In genomic region chr9:135811796-135812195, GRCh38 we compare ENCODE assay signal across 14 cellular contexts.
DNase-seq lines count a peak whose midpoint lies in the region; ATAC-seq and TF ChIP-seq lines count a peak whose summit lies in the region.
"Had no signal": no experiment of that assay in that cellular context is flagged by ENCODE, and none has a peak within 500 bp of the region (broad histone marks: within the 10 kb centered on the region; RNA-seq: fewer than 3 reads in every experiment).

No MANE protein-coding gene starts in this region.

- no peak for TF ChIP-seq CTCF in BE2C (IDR thresholded peaks at IDR 0.05; ENCODE audit: low read depth, low read length)
- no peak for TF ChIP-seq CTCF in natural killer cell (IDR thresholded peaks at IDR 0.05)

- H3K4me1 ChIP-seq in BE2C, result peaks cover 8% of the 10 kb centered on the region

- H3K27me3 Mint-ChIP-seq in natural killer cell (ENCODE audit: low read depth in 2 of 2), result no peaks in the 10 kb centered on the region

- no peaks in the 10 kb centered on the region for H3K9me3 Mint-ChIP-seq in natural killer cell
- H3K9me3 Mint-ChIP-seq: activated naive CD4-positive, alpha-beta T cell treated with anti-CD3 and anti-CD28 coated beads, Interleukin-2, amount 50 U/mL, for 72 hours; stimulated activated effector memory CD8-positive, alpha-beta T cell treated with anti-CD3 and anti-CD28 coated beads, Interleukin-12 subunit alpha, Interleukin-12 subunit beta, amount 100 ng/mL, for 72 hours had no signal

- peaks cover 66% of the 10 kb centered on the region for H3K36me3 ChIP-seq in BE2C

- peaks cover 13% of the 10 kb centered on the region for H3K36me3 Mint-ChIP-seq in natural killer cell

- intact Hi-C loops in natural killer cell (cut with micrococcal nuclease), result no loop called here

- DNase-seq in BE2C (peak; percentile 60), NCI-H128 (lab: John Stamatoyannopoulos, UW; ENCODE audit: unreplicated experiment) (peak; percentile 58), SHP77 treated with DMSO at 0.1 percent for 48 hours (lab: John Stamatoyannopoulos, UW) (peak; percentile 25), hippocampal formation (lab: John Stamatoyannopoulos, UW) (peak; percentile 28 to 30), C1 segment of cervical spinal cord (lab: John Stamatoyannopoulos, UW) (no peak), natural killer cell (no peak)
- DNase-seq: GOT3; NCI-H82; stimulated activated CD4-positive, alpha-beta T cell treated with anti-CD3 and anti-CD28 coated beads, Interleukin-1b, Interleukin-23, amount 100 ng/mL, for 48 hours had no signal

- ATAC-seq in GM21786 (IDR thresholded peaks at IDR 0.05; ENCODE audit: unreplicated experiment) (no peak), HG03342 (IDR thresholded peaks at IDR 0.05; ENCODE audit: unreplicated experiment) (no peak), natural killer cell (no peak)
- ATAC-seq: activated naive CD4-positive, alpha-beta T cell treated with anti-CD3 and anti-CD28 coated beads, Interleukin-2, amount 50 U/mL, for 72 hours; stimulated activated effector memory CD8-positive, alpha-beta T cell treated with anti-CD3 and anti-CD28 coated beads, Interleukin-12 subunit alpha, Interleukin-12 subunit beta, amount 100 ng/mL, for 72 hours had no signal

- H3K4me1 Mint-ChIP-seq in natural killer cell, result peaks cover 13 to 15% of the 10 kb centered on the region in 2 donors

- no peak overlapping the region for H3K27ac Mint-ChIP-seq in natural killer cell
- H3K27ac Mint-ChIP-seq: stimulated activated effector memory CD8-positive, alpha-beta T cell treated with anti-CD3 and anti-CD28 coated beads, Interleukin-12 subunit alpha, Interleukin-12 subunit beta, amount 100 ng/mL, for 72 hours had no signal

- no peak overlapping the region for H3K4me3 ChIP-seq in BE2C (ENCODE audit: low read depth, low read length)
- H3K4me3 ChIP-seq: coronary artery had no signal

- H3K27me3 ChIP-seq in BE2C, result no peaks in the 10 kb centered on the region

- H3K9me3 ChIP-seq in BE2C, result no peaks in the 10 kb centered on the region

- no peak overlapping the region for H3K4me3 Mint-ChIP-seq in natural killer cell
- H3K4me3 Mint-ChIP-seq: stimulated activated effector memory CD8-positive, alpha-beta T cell treated with anti-CD3 and anti-CD28 coated beads, Interleukin-12 subunit alpha, Interleukin-12 subunit beta, amount 100 ng/mL, for 72 hours had no signal

Comparison
In these comparisons a context has a peak if more than half of its experiments do, and no peak if none do; other contexts are left out.
1. DNase-seq: peak in BE2C (single experiment), NCI-H128 (single experiment), SHP77 treated with DMSO at 0.1 percent for 48 hours (single experiment) and hippocampal formation (2 of 2); none in C1 segment of cervical spinal cord (0 of 14) and natural killer cell (single experiment).